In genomic region chr2:163686289-163686688, GRCh38 we compare ENCODE assay signal across 34 cellular contexts. TPM values are rescaled to one million over a fixed set of nuclear protein-coding genes. Genes with fewer than 3 reads are reported as not detected.
"Had no signal": no experiment of that assay in that cellular context is flagged by ENCODE, and none has a peak within 500 bp of the region (broad histone marks: within the 10 kb centered on the region; RNA-seq: fewer than 3 reads in every experiment).

No MANE protein-coding gene starts in this region.

- H3K9me3 ChIP-seq: adrenal gland, body of pancreas, breast epithelium had no signal

- H3K4me1 ChIP-seq: breast epithelium had no signal

- H3K27me3 ChIP-seq: adrenal gland, body of pancreas, brain microvascular endothelial cell, breast epithelium had no signal

- H3K4me3 ChIP-seq: adrenal gland, body of pancreas, breast epithelium had no signal

- ATAC-seq: activated CD8-positive, alpha-beta T cell treated with anti-CD3 and anti-CD28 coated beads for 36 hours; activated naive CD4-positive, alpha-beta T cell treated with anti-CD3 and anti-CD28 coated beads, Interleukin-2, amount 50 U/mL, for 72 hours; activated T-cell treated with anti-CD3 and anti-CD28 coated beads, Interleukin-2, amount 50 U/mL, for 4 hours; activated T-cell treated with anti-CD3 and anti-CD28 coated beads, Interleukin-2, amount 50 U/mL, for 72 hours; activated T-helper 17 cell treated with anti-CD3 and anti-CD28 coated beads, Interleukin-2, amount 50 U/mL, for 72 hours; body of pancreas had no signal

- H3K36me3 ChIP-seq: adrenal gland, brain microvascular endothelial cell, breast epithelium had no signal

- DNase-seq: activated B cell treated with CpG ODN at 0.5 μM for 24 hours; activated CD4-positive, alpha-beta memory T cell treated with anti-CD3 and anti-CD28 coated beads for 36 hours; activated CD4-positive, alpha-beta T cell treated with anti-CD3 and anti-CD28 coated beads for 4 hours; activated CD4-positive, alpha-beta T cell treated with anti-CD3 and anti-CD28 coated beads, Interleukin-2, amount 10 ng/mL, durations not matched to agents 24 days and 14 days; activated CD4-positive, alpha-beta T cell treated with anti-CD3 and anti-CD28 coated beads, Interleukin-2, amount 50 U/mL, for 1 hour; activated CD4-positive, alpha-beta T cell treated with anti-CD3 and anti-CD28 coated beads, Interleukin-2, amount 50 U/mL, for 4 hours; activated CD4-positive, CD25-positive, alpha-beta regulatory T cell treated with anti-CD3 and anti-CD28 coated beads, Interleukin-2, amount 50 U/mL, for 72 hours; activated CD8-positive, alpha-beta memory T cell treated with anti-CD3 and anti-CD28 coated beads, Interleukin-2, amount 50 U/mL, for 4 hours; activated CD8-positive, alpha-beta T cell treated with anti-CD3 and anti-CD28 coated beads for 36 hours; activated effector memory CD4-positive, alpha-beta T cell treated with anti-CD3 and anti-CD28 coated beads, Interleukin-2, amount 50 U/mL, for 16 hours; activated gamma-delta T cell treated with Interleukin-2 at 50 U/mL for 16 hours; activated naive CD4-positive, alpha-beta T cell; activated naive CD4-positive, alpha-beta T cell treated with anti-CD3 and anti-CD28 coated beads for 36 hours; activated naive CD4-positive, alpha-beta T cell treated with anti-CD3 and anti-CD28 coated beads, Interleukin-2, amount 50 U/mL, for 16 hours; activated naive CD8-positive, alpha-beta T cell treated with anti-CD3 and anti-CD28 coated beads for 36 hours; activated T-cell treated with anti-CD3 and anti-CD28 coated beads for 4 hours; activated T-cell treated with anti-CD3 and anti-CD28 coated beads, Interleukin-2, amount 50 U/mL, for 1 hour; activated T-cell treated with anti-CD3 and anti-CD28 coated beads, Interleukin-2, amount 50 U/mL, for 4 hours; activated T-cell treated with anti-CD3 and anti-CD28 coated beads, Interleukin-2, amount 50 U/mL, for 72 hours; adrenal gland; amniotic stem cell; aorta; body of pancreas; brain microvascular endothelial cell; central memory CD4-positive, alpha-beta T cell; T-helper 1 cell; T-helper 2 cell; T-helper 9 cell had no signal

- H3K27ac ChIP-seq: adrenal gland, body of pancreas, brain microvascular endothelial cell, breast epithelium, VCaP had no signal

RNA-seq across cellular contexts. Expression of gene FIGN, which starts 49.5 kb away (rescaled TPM):
- total RNA-seq: activated B cell treated with CpG ODN at 0.5 μM for 24 hours; activated CD4-positive, alpha-beta memory T cell treated with anti-CD3 and anti-CD28 coated beads for 36 hours; activated CD4-positive, alpha-beta T cell treated with anti-CD3 and anti-CD28 coated beads, Interleukin-2, amount 10 ng/mL, durations not matched to agents 24 days and 14 days; activated CD8-positive, alpha-beta memory T cell treated with anti-CD3 and anti-CD28 coated beads for 36 hours; activated CD8-positive, alpha-beta T cell treated with anti-CD3 and anti-CD28 coated beads for 36 hours; activated naive CD4-positive, alpha-beta T cell treated with anti-CD3 and anti-CD28 coated beads for 36 hours; activated naive CD4-positive, alpha-beta T cell treated with anti-CD3 and anti-CD28 coated beads, Interleukin-2, amount 50 U/mL, for 72 hours; activated naive CD8-positive, alpha-beta T cell treated with anti-CD3 and anti-CD28 coated beads for 36 hours; activated T-cell treated with anti-CD3 and anti-CD28 coated beads, Interleukin-2, amount 50 U/mL, for 4 hours; activated T-cell treated with anti-CD3 and anti-CD28 coated beads, Interleukin-2, amount 50 U/mL, for 72 hours; activated T-helper 1 cell treated with anti-CD3 and anti-CD28 coated beads, Interleukin-12 subunit alpha, Interleukin-12 subunit beta, Interleukin-2, Interleukin-4 antibody, amounts not matched to agents 30 ng/mL and 10 ng/mL and 1 ng/mL, durations not matched to agents 14 hours and 24 hours and 36 hours; activated T-helper 17 cell treated with anti-CD3 and anti-CD28 coated beads, Interleukin-2, amount 50 U/mL, for 72 hours had no signal
